In genomic region chr4:150047546-150047945, GRCh38 we compare ENCODE assay signal across 21 cellular contexts. TPM values are rescaled to one million over a fixed set of nuclear protein-coding genes. Genes with fewer than 3 reads are reported as not detected.
DNase-seq lines count a peak whose midpoint lies in the region; ATAC-seq, FAIRE-seq and TF ChIP-seq lines count a peak whose summit lies in the region.
"Had no signal": no experiment of that assay in that cellular context is flagged by ENCODE, and none has a peak within 500 bp of the region (broad histone marks: within the 10 kb centered on the region; RNA-seq: fewer than 3 reads in every experiment).

No MANE protein-coding gene starts in this region.

- no peak overlapping the region for H3K4me3 ChIP-seq in HEK293 (ENCODE audit: low read depth, low read length)
- H3K4me3 ChIP-seq in mesenchymal stem cell (ENCODE audit: insufficient read depth in 1 of 2, low read depth in 1 of 2, low read length in 2 of 2): no peak overlapping the region
- H3K4me3 ChIP-seq: A549; BLaER1 treated with 17β-estradiol and CSF1 and Interleukin-3, amounts not matched to agents 10 nM and 100 nM had no signal

- TF ChIP-seq CTCF in AG09319 (IDR thresholded peaks at IDR 0.05; ENCODE audit: low read depth, low read length) (no peak), HEK293 (tag by site-specific recombination; IDR thresholded peaks at IDR 0.05) (no peak)

- no peak overlapping the region for H2BK12ac ChIP-seq in mesenchymal stem cell (ENCODE audit: low read length in 2 of 2)

- H2BK15ac ChIP-seq in mesenchymal stem cell (ENCODE audit: low read depth, poor library complexity, severe bottlenecking): no peak overlapping the region

- H3K27me3 ChIP-seq in mesenchymal stem cell (ENCODE audit: control insufficient read depth in 1 of 2, insufficient read depth in 1 of 2, low read length in 2 of 2): no peaks in the 10 kb centered on the region
- H3K27me3 ChIP-seq: BLaER1 treated with 17β-estradiol and CSF1 and Interleukin-3, amounts not matched to agents 10 nM and 100 nM had no signal

- H3K27ac ChIP-seq in HEK293 (ENCODE audit: extremely low read depth, low read depth, low read length) (no peak overlapping the region), mesenchymal stem cell (ENCODE audit: low read length, poor library complexity, severe bottlenecking) (no peak overlapping the region)
- H3K27ac ChIP-seq: 22Rv1; A549; BLaER1 treated with 17β-estradiol and CSF1 and Interleukin-3, amounts not matched to agents 10 nM and 100 nM; C4-2B had no signal

- no peak overlapping the region for H3K14ac ChIP-seq in mesenchymal stem cell (ENCODE audit: low read length in 2 of 2)

- POLR2A ChIA-PET in HEK293 (lab: Yijun Ruan, JAX): no interaction called here

- no peak overlapping the region for H3K4ac ChIP-seq in mesenchymal stem cell (ENCODE audit: low read depth in 1 of 2, low read length in 2 of 2)

- H3K9me3 ChIP-seq in HEK293 (ENCODE audit: control insufficient read depth, insufficient read depth, low read depth, low read length) (no peaks in the 10 kb centered on the region), mesenchymal stem cell (ENCODE audit: control insufficient read depth, low read length) (no peaks in the 10 kb centered on the region)
- H3K9me3 ChIP-seq: A549; BLaER1 treated with 17β-estradiol and CSF1 and Interleukin-3, amounts not matched to agents 10 nM and 100 nM; Caco-2 had no signal

- H2BK5ac ChIP-seq in mesenchymal stem cell (ENCODE audit: low read depth, low read length, poor library complexity, severe bottlenecking): no peak overlapping the region

- CTCF ChIA-PET in HEK293 (lab: Yijun Ruan, JAX): interaction anchor here (1.2 kb wide), 1 partner anchor 194 kb away, joined by 4 read pairs; no protein-coding TSS in a partner anchor

- H4K91ac ChIP-seq in mesenchymal stem cell (ENCODE audit: low read length): no peak overlapping the region

- H2AFZ ChIP-seq in mesenchymal stem cell (ENCODE audit: low read depth, low read length): no peak overlapping the region

- H3K36me3 ChIP-seq in HEK293 (ENCODE audit: control insufficient read depth in 2 of 2, insufficient read depth in 1 of 2, low read length in 2 of 2): no peaks in the 10 kb centered on the region
- H3K36me3 ChIP-seq in mesenchymal stem cell (ENCODE audit: control insufficient read depth in 1 of 2, insufficient read depth in 2 of 2, low read depth in 1 of 2, low read length in 2 of 2): no peaks in the 10 kb centered on the region
- H3K36me3 ChIP-seq: BLaER1 treated with 17β-estradiol and CSF1 and Interleukin-3, amounts not matched to agents 10 nM and 100 nM had no signal

- H3K4me1 ChIP-seq in HEK293 (ENCODE audit: control insufficient read depth, insufficient read depth, low read length): no peaks in the 10 kb centered on the region
- no peaks in the 10 kb centered on the region for H3K4me1 ChIP-seq in mesenchymal stem cell (ENCODE audit: control insufficient read depth, insufficient read depth, low read depth, low read length)
- H3K4me1 ChIP-seq: BLaER1 treated with 17β-estradiol and CSF1 and Interleukin-3, amounts not matched to agents 10 nM and 100 nM; Caco-2 had no signal

- no peak overlapping the region for H2BK120ac ChIP-seq in mesenchymal stem cell (ENCODE audit: low read depth, low read length)

- no peak overlapping the region for H3K4me2 ChIP-seq in mesenchymal stem cell (ENCODE audit: low read length, poor library complexity, severe bottlenecking)
- H3K4me2 ChIP-seq: A549; BLaER1 treated with 17β-estradiol and CSF1 and Interleukin-3, amounts not matched to agents 10 nM and 100 nM had no signal

- ATAC-seq in SK-N-SH treated with all-trans-retinoic acid at 6 μM for 48 hours: peak; percentile 55
- ATAC-seq: A549; CD8-positive, alpha-beta T cell had no signal

- no peak overlapping the region for H3K18ac ChIP-seq in mesenchymal stem cell (ENCODE audit: low read depth in 1 of 2, low read length in 2 of 2)

- no peak overlapping the region for H3K9ac ChIP-seq in mesenchymal stem cell (ENCODE audit: low read length)
- H3K9ac ChIP-seq: BLaER1 treated with 17β-estradiol and CSF1 and Interleukin-3, amounts not matched to agents 10 nM and 100 nM had no signal

- H3K23ac ChIP-seq in mesenchymal stem cell (ENCODE audit: low read length in 2 of 2): no peak overlapping the region

- no peaks in the 10 kb centered on the region for H3K79me1 ChIP-seq in mesenchymal stem cell (replicated peaks; ENCODE audit: low read length, poor library complexity, severe bottlenecking)

- DNase-seq in AG09319 (ENCODE audit: extremely low read depth, low read depth) (peak; percentile 31), retina (peak; percentile 23), GM12892 (ENCODE audit: insufficient read length) (no peak), mesenchymal stem cell (no peak), kidney glomerular epithelial cell (lab: John Stamatoyannopoulos, UW) (no peak)
- DNase-seq: Caco-2; Calu3; CD4-positive, alpha-beta T cell; CD8-positive, alpha-beta T cell; DMS79 treated with DMSO at 0.1 percent for 48 hours; GF-D8 had no signal

- no peak for FAIRE-seq in GM12892 (lab: Jason Lieb, UNC)
- FAIRE-seq: A549, D721Med, G401.6, GM12891, GM19239 had no signal

- H4K8ac ChIP-seq in mesenchymal stem cell (ENCODE audit: low read length): no peak overlapping the region

- H2AK5ac ChIP-seq in mesenchymal stem cell (ENCODE audit: low read length, severe bottlenecking): no peak overlapping the region

- no peak for TF ChIP-seq POLR2A in GM12892 (IDR thresholded peaks at IDR 0.05; ENCODE audit: low read depth, low read length)

TF ChIP-seq in HEK293, 187 proteins besides CTCF, POLR2A, EP300 and RAD21:
- peak; percentile 71 for TF ChIP-seq PRDM1 (tag by site-specific recombination; IDR thresholded peaks at IDR 0.05)
- no peak for TF ChIP-seq ZNF114 (tag by site-specific recombination; IDR thresholded peaks at IDR 0.05)
- TF ChIP-seq ZNF548 (tag by site-specific recombination; IDR thresholded peaks at IDR 0.05): no peak
- no peak for TF ChIP-seq ZNF354C (tag by site-specific recombination; IDR thresholded peaks at IDR 0.05; ENCODE audit: borderline replicate concordance, low read depth)
- no peak for TF ChIP-seq BCL11A (tag by site-specific recombination; IDR thresholded peaks at IDR 0.05; ENCODE audit: low read depth)
- TF ChIP-seq, protein P1, sequence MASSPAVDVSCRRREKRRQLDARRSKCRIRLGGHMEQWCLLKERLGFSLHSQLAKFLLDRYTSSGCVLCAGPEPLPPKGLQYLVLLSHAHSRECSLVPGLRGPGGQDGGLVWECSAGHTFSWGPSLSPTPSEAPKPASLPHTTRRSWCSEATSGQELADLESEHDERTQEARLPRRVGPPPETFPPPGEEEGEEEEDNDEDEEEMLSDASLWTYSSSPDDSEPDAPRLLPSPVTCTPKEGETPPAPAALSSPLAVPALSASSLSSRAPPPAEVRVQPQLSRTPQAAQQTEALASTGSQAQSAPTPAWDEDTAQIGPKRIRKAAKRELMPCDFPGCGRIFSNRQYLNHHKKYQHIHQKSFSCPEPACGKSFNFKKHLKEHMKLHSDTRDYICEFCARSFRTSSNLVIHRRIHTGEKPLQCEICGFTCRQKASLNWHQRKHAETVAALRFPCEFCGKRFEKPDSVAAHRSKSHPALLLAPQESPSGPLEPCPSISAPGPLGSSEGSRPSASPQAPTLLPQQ (tag by site-specific recombination; IDR thresholded peaks at IDR 0.05): no peak

TF ChIP-seq in SK-N-SH treated with all-trans-retinoic acid at 6 μM for 48 hours, 23 proteins besides CTCF, POLR2A, EP300 and RAD21 (continues in another document):
- TF ChIP-seq, protein P2, sequence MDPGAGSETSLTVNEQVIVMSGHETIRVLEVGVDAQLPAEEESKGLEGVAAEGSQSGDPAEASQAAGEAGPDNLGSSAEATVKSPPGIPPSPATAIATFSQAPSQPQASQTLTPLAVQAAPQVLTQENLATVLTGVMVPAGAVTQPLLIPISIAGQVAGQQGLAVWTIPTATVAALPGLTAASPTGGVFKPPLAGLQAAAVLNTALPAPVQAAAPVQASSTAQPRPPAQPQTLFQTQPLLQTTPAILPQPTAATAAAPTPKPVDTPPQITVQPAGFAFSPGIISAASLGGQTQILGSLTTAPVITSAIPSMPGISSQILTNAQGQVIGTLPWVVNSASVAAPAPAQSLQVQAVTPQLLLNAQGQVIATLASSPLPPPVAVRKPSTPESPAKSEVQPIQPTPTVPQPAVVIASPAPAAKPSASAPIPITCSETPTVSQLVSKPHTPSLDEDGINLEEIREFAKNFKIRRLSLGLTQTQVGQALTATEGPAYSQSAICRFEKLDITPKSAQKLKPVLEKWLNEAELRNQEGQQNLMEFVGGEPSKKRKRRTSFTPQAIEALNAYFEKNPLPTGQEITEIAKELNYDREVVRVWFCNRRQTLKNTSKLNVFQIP (CRISPR knock-in tag; IDR thresholded peaks at IDR 0.05; ENCODE audit: borderline replicate concordance, low read depth): no peak
- TF ChIP-seq RARB (CRISPR knock-in tag; IDR thresholded peaks at IDR 0.05) (no peak), GLIS3 (CRISPR knock-in tag; IDR thresholded peaks at IDR 0.05) (no peak)
- TF ChIP-seq, protein P3, sequence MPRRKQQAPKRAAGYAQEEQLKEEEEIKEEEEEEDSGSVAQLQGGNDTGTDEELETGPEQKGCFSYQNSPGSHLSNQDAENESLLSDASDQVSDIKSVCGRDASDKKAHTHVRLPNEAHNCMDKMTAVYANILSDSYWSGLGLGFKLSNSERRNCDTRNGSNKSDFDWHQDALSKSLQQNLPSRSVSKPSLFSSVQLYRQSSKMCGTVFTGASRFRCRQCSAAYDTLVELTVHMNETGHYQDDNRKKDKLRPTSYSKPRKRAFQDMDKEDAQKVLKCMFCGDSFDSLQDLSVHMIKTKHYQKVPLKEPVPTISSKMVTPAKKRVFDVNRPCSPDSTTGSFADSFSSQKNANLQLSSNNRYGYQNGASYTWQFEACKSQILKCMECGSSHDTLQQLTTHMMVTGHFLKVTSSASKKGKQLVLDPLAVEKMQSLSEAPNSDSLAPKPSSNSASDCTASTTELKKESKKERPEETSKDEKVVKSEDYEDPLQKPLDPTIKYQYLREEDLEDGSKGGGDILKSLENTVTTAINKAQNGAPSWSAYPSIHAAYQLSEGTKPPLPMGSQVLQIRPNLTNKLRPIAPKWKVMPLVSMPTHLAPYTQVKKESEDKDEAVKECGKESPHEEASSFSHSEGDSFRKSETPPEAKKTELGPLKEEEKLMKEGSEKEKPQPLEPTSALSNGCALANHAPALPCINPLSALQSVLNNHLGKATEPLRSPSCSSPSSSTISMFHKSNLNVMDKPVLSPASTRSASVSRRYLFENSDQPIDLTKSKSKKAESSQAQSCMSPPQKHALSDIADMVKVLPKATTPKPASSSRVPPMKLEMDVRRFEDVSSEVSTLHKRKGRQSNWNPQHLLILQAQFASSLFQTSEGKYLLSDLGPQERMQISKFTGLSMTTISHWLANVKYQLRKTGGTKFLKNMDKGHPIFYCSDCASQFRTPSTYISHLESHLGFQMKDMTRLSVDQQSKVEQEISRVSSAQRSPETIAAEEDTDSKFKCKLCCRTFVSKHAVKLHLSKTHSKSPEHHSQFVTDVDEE (CRISPR knock-in tag; IDR thresholded peaks at IDR 0.05): no peak

RNA-seq across cellular contexts. Expression of gene DCLK2, which starts 30.7 kb away (rescaled TPM):
- polyA plus RNA-seq in GM12892 (2012; ENCODE audit: missing spikeins): not detected
- 11.5 TPM for polyA plus RNA-seq in mesenchymal stem cell (2013, experiment 1 of 2)
- 11.2 TPM for polyA plus RNA-seq in mesenchymal stem cell (2013, experiment 2 of 2)

Comparison
In these comparisons a context has a peak if more than half of its experiments do, and no peak if none do; other contexts are left out.
1. DNase-seq: peak in AG09319 (single experiment) and retina (single experiment); none in GM12892 (single experiment), mesenchymal stem cell (single experiment) and kidney glomerular epithelial cell (single experiment).